Comparison of ENCODE assay signal across 8 cellular contexts in genomic region chr15:31265090-31265870, GRCh38.
A peak's percentile ranks its signal among the peaks of the same experiment; 100 is the strongest.
DNase-seq lines count a peak whose midpoint lies in the region; ATAC-seq, FAIRE-seq and TF ChIP-seq lines count a peak whose summit lies in the region.

No MANE protein-coding gene starts in this region.

- POLR2A ChIA-PET in Caco-2 (lab: Charles Lee) (interaction anchor here (0.8 kb wide), 1 partner anchor 587 kb away, joined by 3 read pairs; no protein-coding TSS in a partner anchor), HEK293 (lab: Yijun Ruan, JAX) (no interaction called here)

- H3K9me3 Mint-ChIP-seq in Caco-2 (ENCODE audit: unreplicated experiment) (no peaks in the 10 kb centered on the region), naive B cell (no peaks in the 10 kb centered on the region)
- H3K9me3 Mint-ChIP-seq in activated T-helper 2 cell treated with anti-CD3 and anti-CD28 coated beads, Interferon-gamma antibody, Interleukin-2, Interleukin-4, amounts not matched to agents 10 μg/mL and 5 μg/mL and 100 μg/mL, durations not matched to agents 14 hours and 24 hours and 36 hours: no peaks in the 10 kb centered on the region

- H3K27ac Mint-ChIP-seq in Caco-2 (ENCODE audit: unreplicated experiment) (peak overlapping the region; percentile 65), naive B cell (peak overlapping the region; percentile 91 to 98 (median 96))
- H3K27ac Mint-ChIP-seq in activated T-helper 2 cell treated with anti-CD3 and anti-CD28 coated beads, Interferon-gamma antibody, Interleukin-2, Interleukin-4, amounts not matched to agents 10 μg/mL and 5 μg/mL and 100 μg/mL, durations not matched to agents 14 hours and 24 hours and 36 hours: peak overlapping the region; percentile 40

- intact Hi-C loops in Caco-2 (cut with micrococcal nuclease; ENCODE audit: unreplicated experiment): loop anchor here (1.0 to 5.0 kb wide), 2 partner anchors 28 to 38 kb away; no protein-coding TSS in a partner anchor
- intact Hi-C loops in activated T-helper 2 cell treated with anti-CD3 and anti-CD28 coated beads, Interferon-gamma antibody, Interleukin-2, Interleukin-4, amounts not matched to agents 10 μg/mL and 5 μg/mL and 100 μg/mL, durations not matched to agents 14 hours and 24 hours and 36 hours (cut with micrococcal nuclease): no loop called here

- H3K4me1 Mint-ChIP-seq in Caco-2 (ENCODE audit: low read depth, unreplicated experiment) (peaks cover 8% of the 10 kb centered on the region), naive B cell (peaks cover 82 to 86% (median 86%) of the 10 kb centered on the region in 3 donors)
- H3K4me1 Mint-ChIP-seq in activated T-helper 2 cell treated with anti-CD3 and anti-CD28 coated beads, Interferon-gamma antibody, Interleukin-2, Interleukin-4, amounts not matched to agents 10 μg/mL and 5 μg/mL and 100 μg/mL, durations not matched to agents 14 hours and 24 hours and 36 hours (ENCODE audit: low read depth): peaks cover 74% of the 10 kb centered on the region

- ATAC-seq in naive B cell (ENCODE audit: low read depth in 2 of 2) (no peak), HG02885 (IDR thresholded peaks at IDR 0.05; ENCODE audit: poor library complexity, unreplicated experiment) (no peak), HG03196 (IDR thresholded peaks at IDR 0.05; ENCODE audit: unreplicated experiment) (no peak)

- no peak overlapping the region for H3K27ac ChIP-seq in HEK293 (ENCODE audit: extremely low read depth, low read depth, low read length)

- peaks cover 12% of the 10 kb centered on the region for H3K4me1 ChIP-seq in Caco-2
- H3K4me1 ChIP-seq in HEK293 (ENCODE audit: control insufficient read depth, insufficient read depth, low read length): no peaks in the 10 kb centered on the region

- H3K4me3 Mint-ChIP-seq in Caco-2 (ENCODE audit: unreplicated experiment) (no peak overlapping the region), naive B cell (peak overlapping the region in 7 of 8 donors; percentile 33 to 91 (median 80))
- H3K4me3 Mint-ChIP-seq in activated T-helper 2 cell treated with anti-CD3 and anti-CD28 coated beads, Interferon-gamma antibody, Interleukin-2, Interleukin-4, amounts not matched to agents 10 μg/mL and 5 μg/mL and 100 μg/mL, durations not matched to agents 14 hours and 24 hours and 36 hours (ENCODE audit: low read depth): no peak overlapping the region

- H3K27me3 ChIP-seq in Caco-2 (replicated peaks; ENCODE audit: control insufficient read depth, insufficient read depth, low read length): no peaks in the 10 kb centered on the region

- H3K27me3 Mint-ChIP-seq in Caco-2 (ENCODE audit: insufficient read depth, unreplicated experiment) (no peaks in the 10 kb centered on the region), naive B cell (no peaks in the 10 kb centered on the region)
- no peaks in the 10 kb centered on the region for H3K27me3 Mint-ChIP-seq in activated T-helper 2 cell treated with anti-CD3 and anti-CD28 coated beads, Interferon-gamma antibody, Interleukin-2, Interleukin-4, amounts not matched to agents 10 μg/mL and 5 μg/mL and 100 μg/mL, durations not matched to agents 14 hours and 24 hours and 36 hours (ENCODE audit: low read depth)

- H3K9me3 ChIP-seq in Caco-2 (no peaks in the 10 kb centered on the region), HEK293 (ENCODE audit: control insufficient read depth, insufficient read depth, low read depth, low read length) (no peaks in the 10 kb centered on the region)

- CTCF ChIA-PET in Caco-2 (lab: Charles Lee) (interaction anchor here (1.2 kb wide), 1 partner anchor 170 kb away, joined by 5 read pairs; no protein-coding TSS in a partner anchor), HEK293 (lab: Yijun Ruan, JAX) (no interaction called here)

- no peaks in the 10 kb centered on the region for H3K36me3 ChIP-seq in Caco-2 (ENCODE audit: control insufficient read depth, insufficient read depth, low read length)
- no peaks in the 10 kb centered on the region for H3K36me3 ChIP-seq in HEK293 (ENCODE audit: control insufficient read depth in 2 of 2, insufficient read depth in 1 of 2, low read length in 2 of 2)

- H3K36me3 Mint-ChIP-seq in Caco-2 (ENCODE audit: insufficient read depth, unreplicated experiment) (no peaks in the 10 kb centered on the region), naive B cell (no peaks in the 10 kb centered on the region)
- no peaks in the 10 kb centered on the region for H3K36me3 Mint-ChIP-seq in activated T-helper 2 cell treated with anti-CD3 and anti-CD28 coated beads, Interferon-gamma antibody, Interleukin-2, Interleukin-4, amounts not matched to agents 10 μg/mL and 5 μg/mL and 100 μg/mL, durations not matched to agents 14 hours and 24 hours and 36 hours (ENCODE audit: low read depth)

- no TSS peak for BruUV-seq in Caco-2 (replicated peaks; lab: Mats Ljungman, UMichigan)

- no peak overlapping the region for H3K4me3 ChIP-seq in Caco-2 (ENCODE audit: low read depth, low read length)
- no peak overlapping the region for H3K4me3 ChIP-seq in HEK293 (ENCODE audit: low read depth, low read length)

- DNase-seq in Caco-2: peak; percentile 57 to 58
- DNase-seq in activated T-helper 2 cell treated with anti-CD3 and anti-CD28 coated beads, Interferon-gamma antibody, Interleukin-2, Interleukin-4, amounts not matched to agents 10 μg/mL and 5 μg/mL and 100 μg/mL, durations not matched to agents 14 hours and 24 hours and 36 hours (ENCODE audit: low spot score): peak; percentile 8
- DNase-seq in naive B cell: peak; percentile 25
- no peak for DNase-seq in COR-L47 (lab: John Stamatoyannopoulos, UW)
- DNase-seq in HTR-8/SVneo (ENCODE audit: insufficient read length, low spot score): no peak

- TF ChIP-seq CTCF in Caco-2 (IDR thresholded peaks at IDR 0.05; ENCODE audit: insufficient read depth in 1 of 2, low read depth in 1 of 2, low read length in 1 of 2, severe bottlenecking in 1 of 2, unreplicated experiment in 1 of 2) (no peak), HEK293 (tag by site-specific recombination; IDR thresholded peaks at IDR 0.05) (no peak)

- no peak for FAIRE-seq in HTR-8/SVneo (lab: Jason Lieb, UNC)

TF ChIP-seq in HEK293, 187 proteins besides CTCF, POLR2A, EP300 and RAD21:
- TF ChIP-seq ZIC2 (tag by site-specific recombination; IDR thresholded peaks at IDR 0.05) (peak; percentile 45), GLIS1 (tag by site-specific recombination; IDR thresholded peaks at IDR 0.05) (peak; percentile 66), ZNF280D (tag by site-specific recombination; IDR thresholded peaks at IDR 0.05) (no peak), ZNF202 (tag by site-specific recombination; IDR thresholded peaks at IDR 0.05; ENCODE audit: borderline replicate concordance) (no peak)

Comparison
In these comparisons a context has a peak if more than half of its experiments do, and no peak if none do; other contexts are left out.
1. DNase-seq: peak in Caco-2 (2 of 2), activated T-helper 2 cell treated with anti-CD3 and anti-CD28 coated beads, Interferon-gamma antibody, Interleukin-2, Interleukin-4, amounts not matched to agents 10 μg/mL and 5 μg/mL and 100 μg/mL, durations not matched to agents 14 hours and 24 hours and 36 hours (single experiment) and naive B cell (single experiment); none in COR-L47 (single experiment) and HTR-8/SVneo (single experiment).
2. H3K27ac Mint-ChIP-seq: peak in every context shown above with its lines; median percentile 96 in naive B cell; 65 in Caco-2; 40 in activated T-helper 2 cell treated with anti-CD3 and anti-CD28 coated beads, Interferon-gamma antibody, Interleukin-2, Interleukin-4, amounts not matched to agents 10 μg/mL and 5 μg/mL and 100 μg/mL, durations not matched to agents 14 hours and 24 hours and 36 hours.
3. H3K4me3 Mint-ChIP-seq: peak in naive B cell (7 of 8); none in Caco-2 (single experiment) and activated T-helper 2 cell treated with anti-CD3 and anti-CD28 coated beads, Interferon-gamma antibody, Interleukin-2, Interleukin-4, amounts not matched to agents 10 μg/mL and 5 μg/mL and 100 μg/mL, durations not matched to agents 14 hours and 24 hours and 36 hours (single experiment).